ENCODE assay signal across 9 cellular contexts in genomic region chr15:89401636-89402252, GRCh38.
DNase-seq lines count a peak whose midpoint lies in the region; ATAC-seq and TF ChIP-seq lines count a peak whose summit lies in the region.
"Had no signal": no experiment of that assay in that cellular context is flagged by ENCODE, and none has a peak within 500 bp of the region (broad histone marks: within the 10 kb centered on the region; RNA-seq: fewer than 3 reads in every experiment).

No MANE protein-coding gene starts in this region.

- POLR2A ChIA-PET in SK-N-SH (lab: Yijun Ruan, JAX) = interaction anchor here (2.4 kb wide), 1 partner anchor 40 kb away, joined by 8 read pairs; no protein-coding TSS in a partner anchor

- CTCF ChIA-PET in SK-N-SH (lab: Yijun Ruan, JAX) = interaction anchor here (0.7 to 31.1 kb wide), 10 partner anchors 13 to 70 kb away, joined by 4 to 766 read pairs (median 20); partner anchors contain the start of gene POLG

- peaks cover 9% of the 10 kb centered on the region; the same call in 1 of the 2 replicates for H3K79me2 ChIP-seq in SK-N-SH (ENCODE audit: insufficient read depth)

- H3K9ac ChIP-seq in SK-N-SH = no peak overlapping the region

- peak overlapping the region; percentile 92 for H3K4me2 ChIP-seq in SK-N-SH

- no peaks in the 10 kb centered on the region for H3K27me3 ChIP-seq in SK-N-SH (ENCODE audit: insufficient read depth)
- H3K27me3 ChIP-seq in body of pancreas = peaks cover 0 to 44% of the 10 kb centered on the region in 2 donors

- peaks cover 13% of the 10 kb centered on the region for H3F3A ChIP-seq in SK-N-SH (replicated peaks; ENCODE audit: insufficient read depth)

- TF ChIP-seq CTCF in AG10803 (conservative IDR thresholded peaks at IDR 0.05; ENCODE audit: low read length) (no peak), HFF-Myc (IDR thresholded peaks at IDR 0.05; ENCODE audit: low read depth, low read length, missing control alignments) (no peak), SK-N-SH (IDR thresholded peaks at IDR 0.05) (no peak), fibroblast of villous mesenchyme (IDR thresholded peaks at IDR 0.05; ENCODE audit: insufficient read depth, low read depth, low read length) (no peak), body of pancreas (IDR thresholded peaks at IDR 0.05) (no peak)

- ATAC-seq in body of pancreas (no peak), GM18868 (IDR thresholded peaks at IDR 0.05; ENCODE audit: unreplicated experiment) (no peak)

- no peak for TF ChIP-seq RAD21 in SK-N-SH (IDR thresholded peaks at IDR 0.05; ENCODE audit: low read length)

- peaks cover 0 to 22% of the 10 kb centered on the region in 2 experiments; a peak in 2 of 4 replicates for H3K4me1 ChIP-seq in SK-N-SH (ENCODE audit: control insufficient read depth in 1 of 2, insufficient read depth in 2 of 2, low read depth in 1 of 2, low read length in 1 of 2)
- peaks cover 22% of the 10 kb centered on the region for H3K4me1 ChIP-seq in body of pancreas

- peak; percentile 31 for DNase-seq in AG10803 (ENCODE audit: low read depth)
- peak; percentile 27 for DNase-seq in HFF-Myc (ENCODE audit: extremely low read depth, low read depth)
- DNase-seq in SK-N-SH = no peak
- DNase-seq in fibroblast of villous mesenchyme (ENCODE audit: low read depth) = peak; percentile 85
- no peak for DNase-seq in body of pancreas
- no peak for DNase-seq in NCI-H2196 (lab: John Stamatoyannopoulos, UW; ENCODE audit: unreplicated experiment)
- no peak for DNase-seq in SK-N-DZ (ENCODE audit: low spot score)
- DNase-seq: nephron progenitor cell had no signal

- H3K27ac ChIP-seq in SK-N-SH (ENCODE audit: low read depth in 2 of 2, low read length in 1 of 2) (peak overlapping the region in 1 of 2 experiments; percentile 59; a peak in 3 of 4 replicates), body of pancreas (no peak overlapping the region)

- no peaks in the 10 kb centered on the region for H3K9me3 ChIP-seq in SK-N-SH
- no peaks in the 10 kb centered on the region for H3K9me3 ChIP-seq in body of pancreas

- no peaks in the 10 kb centered on the region for H4K20me1 ChIP-seq in SK-N-SH (ENCODE audit: insufficient read depth)

- TF ChIP-seq EP300 in SK-N-SH (IDR thresholded peaks at IDR 0.05; ENCODE audit: borderline replicate concordance in 1 of 2, low read depth in 1 of 2, low read length in 1 of 2) = no peak

- peak overlapping the region; percentile 62; the same call in 1 of the 2 replicates for H2AFZ ChIP-seq in SK-N-SH (ENCODE audit: low read depth)

- H3K4me3 ChIP-seq in AG10803 (ENCODE audit: low read length) (peak overlapping the region; percentile 18), HFF-Myc (replicated peaks; ENCODE audit: low read depth, low read length) (no peak overlapping the region), SK-N-SH (ENCODE audit: low read depth in 2 of 2, low read length in 1 of 2) (peak overlapping the region in 1 of 2 experiments; percentile 31; a peak in 2 of 4 replicates), fibroblast of villous mesenchyme (ENCODE audit: low read depth, low read length) (peak overlapping the region; percentile 18), body of pancreas (no peak overlapping the region)

- no peaks in the 10 kb centered on the region for H3K9me2 ChIP-seq in SK-N-SH

- no peak for TF ChIP-seq POLR2A in body of pancreas (IDR thresholded peaks at IDR 0.05)

- H3K36me3 ChIP-seq in SK-N-SH (replicated peaks in 1 of 2; ENCODE audit: control insufficient read depth in 1 of 2, insufficient read depth in 2 of 2, low read length in 1 of 2) (no peaks in the 10 kb centered on the region), body of pancreas (replicated peaks in 1 of 2; ENCODE audit: insufficient read depth in 1 of 2, low read depth in 2 of 2) (no peaks in the 10 kb centered on the region)

- intact Hi-C loops in body of pancreas (cut with DNase I) = no loop called here

- 45% methylated on average over 11 of the region's 11 CpGs for WGBS in SK-N-SH (ENCODE audit: low lambda C conversion rate)
- WGBS in body of pancreas, 2 donors = 21 to 23% methylated on average over 11 of the region's 11 CpGs

TF ChIP-seq in SK-N-SH, 30 proteins besides CTCF, POLR2A, EP300 and RAD21 (continues in another document):
- no peak for TF ChIP-seq FOXM1 (IDR thresholded peaks at IDR 0.05; ENCODE audit: low read depth)
- TF ChIP-seq EZH2phosphoT487 (IDR thresholded peaks at IDR 0.05; ENCODE audit: borderline replicate concordance, low read depth) = no peak
- TF ChIP-seq TEAD4 (IDR thresholded peaks at IDR 0.05; ENCODE audit: borderline replicate concordance, insufficient read depth) = no peak
- TF ChIP-seq GABPA (IDR thresholded peaks at IDR 0.05; ENCODE audit: low read depth) = no peak
- TF ChIP-seq SIN3A (IDR thresholded peaks at IDR 0.05; ENCODE audit: borderline replicate concordance, low read depth, low read length) = no peak
- TF ChIP-seq JUND (IDR thresholded peaks at IDR 0.05) = 0 out of 2 replicates have a peak, but pooled peaks have one; percentile 28
- TF ChIP-seq CHD2 (IDR thresholded peaks at IDR 0.05; ENCODE audit: low read length, partially characterized antibody) = no peak
- no peak for TF ChIP-seq MXI1 (IDR thresholded peaks at IDR 0.05; ENCODE audit: low read depth, low read length)
- peak; percentile 61; the same call in 1 of the 2 replicates for TF ChIP-seq FOSL2 (IDR thresholded peaks at IDR 0.05; ENCODE audit: borderline replicate concordance, low read depth)
- 0 out of 2 replicates have a peak, but pooled peaks have one; percentile 25 for TF ChIP-seq MAX (IDR thresholded peaks at IDR 0.05; ENCODE audit: low read depth)
- TF ChIP-seq FOXJ3 (CRISPR knock-in tag; IDR thresholded peaks at IDR 0.05) = no peak
- no peak for TF ChIP-seq MEF2A (IDR thresholded peaks at IDR 0.05; ENCODE audit: borderline replicate concordance, low read depth)
- TF ChIP-seq IRF3 (IDR thresholded peaks at IDR 0.05; ENCODE audit: low read depth, low read length) = no peak
- no peak for TF ChIP-seq RXRA (IDR thresholded peaks at IDR 0.05; ENCODE audit: borderline replicate concordance, low read depth)
- no peak for TF ChIP-seq RCOR1 (IDR thresholded peaks at IDR 0.05; ENCODE audit: low read length)
- TF ChIP-seq REST (IDR thresholded peaks at IDR 0.05; ENCODE audit: low read depth, low read length) = no peak
- no peak for TF ChIP-seq PBX3 (IDR thresholded peaks at IDR 0.05)
- no peak for TF ChIP-seq POLR2AphosphoS5 (IDR thresholded peaks at IDR 0.05; ENCODE audit: low read depth, low read length)
- TF ChIP-seq USF2 (IDR thresholded peaks at IDR 0.05; ENCODE audit: borderline replicate concordance, low read depth, low read length) = no peak

Comparison
In these comparisons a context has a peak if more than half of its experiments do, and no peak if none do; other contexts are left out.
1. DNase-seq: peak in AG10803 (single experiment), HFF-Myc (single experiment) and fibroblast of villous mesenchyme (single experiment); none in SK-N-SH (single experiment), body of pancreas (0 of 4), NCI-H2196 (single experiment) and SK-N-DZ (single experiment).
2. H3K4me3 ChIP-seq: peak in AG10803 (single experiment) and fibroblast of villous mesenchyme (single experiment); none in HFF-Myc (single experiment) and body of pancreas (0 of 2).